6 cellular contexts compared by ENCODE assay signal in genomic region chr12:29306682-29307081, GRCh38.
"Had no signal": no experiment of that assay in that cellular context is flagged by ENCODE, and none has a peak within 500 bp of the region (broad histone marks: within the 10 kb centered on the region; RNA-seq: fewer than 3 reads in every experiment).

No MANE protein-coding gene starts in this region.

- H3K27ac ChIP-seq: HL-60 had no signal

- DNase-seq: IMR-90, KBM-7, KG1 had no signal

- ATAC-seq: HepG2, K562 had no signal

- H3K4me3 ChIP-seq: K562 had no signal
